ENCODE assay signal across 24 cellular contexts in the genomic region with DNA sequence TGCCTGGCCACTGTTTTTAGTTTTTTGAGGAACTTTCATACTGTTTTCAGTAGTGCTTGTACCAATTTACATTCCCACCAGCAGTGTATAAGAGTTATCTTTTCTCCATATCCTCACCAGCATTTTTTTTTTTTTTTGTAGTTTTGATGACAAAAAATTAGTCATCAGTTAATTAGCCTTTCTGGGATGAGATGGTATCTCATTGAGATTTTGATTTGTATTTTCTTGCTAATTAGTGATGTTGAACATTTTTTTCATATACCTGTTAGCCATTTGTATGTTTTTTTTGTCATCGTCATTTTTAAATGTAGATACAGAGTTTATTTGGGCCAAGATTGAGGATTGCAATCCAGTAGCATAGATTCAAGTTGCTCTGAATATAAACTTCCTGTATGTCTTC. TPM values are rescaled to one million over a fixed set of nuclear protein-coding genes. Genes with fewer than 3 reads are reported as not detected.
A peak's percentile ranks its signal among the peaks of the same experiment; 100 is the strongest.
DNase-seq lines count a peak whose midpoint lies in the region; ATAC-seq, FAIRE-seq and TF ChIP-seq lines count a peak whose summit lies in the region.
"Had no signal": no experiment of that assay in that cellular context is flagged by ENCODE, and none has a peak within 500 bp of the region (broad histone marks: within the 10 kb centered on the region; RNA-seq: fewer than 3 reads in every experiment).

No MANE protein-coding gene starts in this region.

- H3K9me3 ChIP-seq in K562 (replicated peaks; ENCODE audit: control insufficient read depth, insufficient read depth, low read depth, low read length) (no peaks in the 10 kb centered on the region), suprapubic skin (no peaks in the 10 kb centered on the region)

- TF ChIP-seq CTCF in HFFc6 (IDR thresholded peaks at IDR 0.05) (no peak), K562 (IDR thresholded peaks at IDR 0.05 in 2 of 3, conservative IDR thresholded peaks at IDR 0.05 in 1 of 3; ENCODE audit: insufficient read depth in 2 of 3, low read depth in 1 of 3, low read length in 3 of 3) (no peak), suprapubic skin (IDR thresholded peaks at IDR 0.05) (no peak)

- no peak for DNase-seq in activated naive CD4-positive, alpha-beta T cell treated with anti-CD3 and anti-CD28 coated beads for 36 hours
- DNase-seq in activated naive CD4-positive, alpha-beta T cell treated with anti-CD3 and anti-CD28 coated beads, Interleukin-2, amount 10 ng/mL, durations not matched to agents 7 days and 5 days: no peak
- DNase-seq in EH (ENCODE audit: low read depth): peak; percentile 27
- DNase-seq in HFFc6: no peak
- DNase-seq in K562 (ENCODE audit: extremely low read depth in 1 of 4, low spot score in 3 of 4): no peak
- no peak for DNase-seq in suprapubic skin (ENCODE audit: low spot score in 2 of 2)
- DNase-seq in HTR-8/SVneo (ENCODE audit: insufficient read length, low spot score): no peak
- no peak for DNase-seq in A172 (ENCODE audit: low spot score)
- DNase-seq: 8988T; AML-193; Caco-2; Calu3; CD4-positive, alpha-beta T cell; CD8-positive, alpha-beta T cell; DMS79 treated with DMSO at 0.1 percent for 48 hours; EL; GDM1 had no signal

- H3K27me3 ChIP-seq in K562 (ENCODE audit: control insufficient read depth in 2 of 2, insufficient read depth in 2 of 2, low read length in 2 of 2): no peaks in the 10 kb centered on the region
- H3K27me3 ChIP-seq in suprapubic skin: no peaks in the 10 kb centered on the region
- H3K27me3 ChIP-seq: BLaER1 treated with 17β-estradiol and CSF1 and Interleukin-3, amounts not matched to agents 10 nM and 100 nM had no signal

- H3K27ac ChIP-seq in K562 (ENCODE audit: extremely low read depth, low read depth, low read length) (no peak overlapping the region), suprapubic skin (no peak overlapping the region)
- H3K27ac ChIP-seq: A549; BLaER1 treated with 17β-estradiol and CSF1 and Interleukin-3, amounts not matched to agents 10 nM and 100 nM; C4-2B had no signal

- peaks cover 74% of the 10 kb centered on the region for H3K36me3 Mint-ChIP-seq in activated naive CD4-positive, alpha-beta T cell treated with anti-CD3 and anti-CD28 coated beads for 36 hours (ENCODE audit: low read depth)
- peaks cover 73% of the 10 kb centered on the region for H3K36me3 Mint-ChIP-seq in activated naive CD4-positive, alpha-beta T cell treated with anti-CD3 and anti-CD28 coated beads, Interleukin-2, amount 10 ng/mL, durations not matched to agents 7 days and 5 days
- H3K36me3 Mint-ChIP-seq in HFFc6 (ENCODE audit: low read depth): peaks cover 60% of the 10 kb centered on the region

- TF ChIP-seq POLR2A in K562 (conservative IDR thresholded peaks at IDR 0.05): no peak
- no peak for TF ChIP-seq POLR2A in suprapubic skin (IDR thresholded peaks at IDR 0.05)

- H3K4me3 ChIP-seq in K562 (no peak overlapping the region), suprapubic skin (no peak overlapping the region)
- H3K4me3 ChIP-seq: A549; BLaER1 treated with 17β-estradiol and CSF1 and Interleukin-3, amounts not matched to agents 10 nM and 100 nM had no signal

- ATAC-seq in K562: no peak
- ATAC-seq: A549; CD8-positive, alpha-beta T cell had no signal

- no peak overlapping the region for H3K4me2 ChIP-seq in K562 (ENCODE audit: insufficient read depth, low read length)
- H3K4me2 ChIP-seq: A549; BLaER1 treated with 17β-estradiol and CSF1 and Interleukin-3, amounts not matched to agents 10 nM and 100 nM had no signal

- TF ChIP-seq EP300 in K562 (IDR thresholded peaks at IDR 0.05; ENCODE audit: low read length): no peak
- TF ChIP-seq EP300 in suprapubic skin (IDR thresholded peaks at IDR 0.05): no peak

- peaks cover 49% of the 10 kb centered on the region for H3K9me3 Mint-ChIP-seq in activated naive CD4-positive, alpha-beta T cell treated with anti-CD3 and anti-CD28 coated beads for 36 hours
- peaks cover 44% of the 10 kb centered on the region for H3K9me3 Mint-ChIP-seq in activated naive CD4-positive, alpha-beta T cell treated with anti-CD3 and anti-CD28 coated beads, Interleukin-2, amount 10 ng/mL, durations not matched to agents 7 days and 5 days
- peaks cover 20% of the 10 kb centered on the region for H3K9me3 Mint-ChIP-seq in HFFc6

- no TSS peak for BruUV-seq in K562 (replicated peaks; lab: Mats Ljungman, UMichigan)

- peak overlapping the region; percentile 30 for H3K27ac Mint-ChIP-seq in activated naive CD4-positive, alpha-beta T cell treated with anti-CD3 and anti-CD28 coated beads for 36 hours
- no peak overlapping the region for H3K27ac Mint-ChIP-seq in activated naive CD4-positive, alpha-beta T cell treated with anti-CD3 and anti-CD28 coated beads, Interleukin-2, amount 10 ng/mL, durations not matched to agents 7 days and 5 days
- peak overlapping the region; percentile 22; the same call in 1 of the 2 replicates for H3K27ac Mint-ChIP-seq in HFFc6
- H3K27ac Mint-ChIP-seq: B cell; CD4-positive, alpha-beta T cell; CD8-positive, alpha-beta T cell had no signal

- no peaks in the 10 kb centered on the region for H3K27me3 Mint-ChIP-seq in activated naive CD4-positive, alpha-beta T cell treated with anti-CD3 and anti-CD28 coated beads for 36 hours (ENCODE audit: low read depth)
- H3K27me3 Mint-ChIP-seq in activated naive CD4-positive, alpha-beta T cell treated with anti-CD3 and anti-CD28 coated beads, Interleukin-2, amount 10 ng/mL, durations not matched to agents 7 days and 5 days: no peaks in the 10 kb centered on the region
- H3K27me3 Mint-ChIP-seq in HFFc6 (ENCODE audit: insufficient read depth): peaks cover under 1% of the 10 kb centered on the region
- H3K27me3 Mint-ChIP-seq: B cell; CD4-positive, alpha-beta T cell had no signal

- peaks cover 49% of the 10 kb centered on the region for H3K4me1 Mint-ChIP-seq in activated naive CD4-positive, alpha-beta T cell treated with anti-CD3 and anti-CD28 coated beads for 36 hours (ENCODE audit: low read depth)
- peaks cover 2% of the 10 kb centered on the region for H3K4me1 Mint-ChIP-seq in activated naive CD4-positive, alpha-beta T cell treated with anti-CD3 and anti-CD28 coated beads, Interleukin-2, amount 10 ng/mL, durations not matched to agents 7 days and 5 days
- peaks cover 12% of the 10 kb centered on the region for H3K4me1 Mint-ChIP-seq in HFFc6 (ENCODE audit: low read depth)

- CTCF ChIA-PET in activated naive CD4-positive, alpha-beta T cell treated with anti-CD3 and anti-CD28 coated beads for 36 hours (lab: Charles Lee): no interaction called here
- CTCF ChIA-PET in activated naive CD4-positive, alpha-beta T cell treated with anti-CD3 and anti-CD28 coated beads, Interleukin-2, amount 10 ng/mL, durations not matched to agents 7 days and 5 days (lab: Charles Lee): no interaction called here
- CTCF ChIA-PET in K562 (lab: Yijun Ruan, JAX; ENCODE audit: low intra/inter-chr PET ratio): no interaction called here

- H3K9ac ChIP-seq in K562 (ENCODE audit: insufficient read depth in 1 of 2, low read depth in 2 of 2, low read length in 2 of 2): no peak overlapping the region
- H3K9ac ChIP-seq: BLaER1 treated with 17β-estradiol and CSF1 and Interleukin-3, amounts not matched to agents 10 nM and 100 nM had no signal

- no peak for TF ChIP-seq RAD21 in K562 (CRISPR knock-in tag; conservative IDR thresholded peaks at IDR 0.05 in 1 of 2, IDR thresholded peaks at IDR 0.05 in 1 of 2)

- no peaks in the 10 kb centered on the region for H3K4me1 ChIP-seq in K562 (replicated peaks in 1 of 2; ENCODE audit: control insufficient read depth in 2 of 2, insufficient read depth in 2 of 2, low read length in 2 of 2)
- H3K4me1 ChIP-seq in suprapubic skin: no peaks in the 10 kb centered on the region
- H3K4me1 ChIP-seq: A549; BLaER1 treated with 17β-estradiol and CSF1 and Interleukin-3, amounts not matched to agents 10 nM and 100 nM; Caco-2 had no signal

- FAIRE-seq in K562 (lab: Jason Lieb, UNC) (no peak), HTR-8/SVneo (lab: Jason Lieb, UNC) (no peak)
- FAIRE-seq: A549, D721Med, GM12891, GM19239 had no signal

- H2AFZ ChIP-seq in K562 (ENCODE audit: low read depth, low read length): no peak overlapping the region

- intact Hi-C loops in activated naive CD4-positive, alpha-beta T cell treated with anti-CD3 and anti-CD28 coated beads for 36 hours (cut with micrococcal nuclease): no loop called here
- intact Hi-C loops in K562 (cut with micrococcal nuclease): no loop called here

- H3K4me3 Mint-ChIP-seq in activated naive CD4-positive, alpha-beta T cell treated with anti-CD3 and anti-CD28 coated beads for 36 hours: no peak overlapping the region
- H3K4me3 Mint-ChIP-seq in activated naive CD4-positive, alpha-beta T cell treated with anti-CD3 and anti-CD28 coated beads, Interleukin-2, amount 10 ng/mL, durations not matched to agents 7 days and 5 days: no peak overlapping the region
- no peak overlapping the region for H3K4me3 Mint-ChIP-seq in HFFc6
- H3K4me3 Mint-ChIP-seq: B cell; CD4-positive, alpha-beta T cell; CD8-positive, alpha-beta T cell had no signal

- no peaks in the 10 kb centered on the region for H3K9me1 ChIP-seq in K562 (ENCODE audit: control insufficient read depth, insufficient read depth, low read length)

- in situ Hi-C loops in K562 (cut with MboI): no loop called here

- WGBS in K562 (ENCODE audit: insufficient coverage, low coverage, missing lambda C conversion rate): 100% methylated on average over 1 of the region's 1 CpG
- WGBS in suprapubic skin: 88% methylated on average over 1 of the region's 1 CpG

- H4K20me1 ChIP-seq in K562 (replicated peaks; ENCODE audit: control insufficient read depth, insufficient read depth, low read length): no peaks in the 10 kb centered on the region

- POLR2A ChIA-PET in K562 (lab: Yijun Ruan, JAX): interaction anchor here (0.9 to 1.4 kb wide), 2 partner anchors 9 to 15 kb away, joined by 3 read pairs; no protein-coding TSS in a partner anchor

- H3K36me3 ChIP-seq in K562 (ENCODE audit: control insufficient read depth, insufficient read depth, low read length): peaks cover 11% of the 10 kb centered on the region
- peaks cover 12% of the 10 kb centered on the region for H3K36me3 ChIP-seq in suprapubic skin

- peaks cover 70% of the 10 kb centered on the region for H3K79me2 ChIP-seq in K562 (ENCODE audit: control insufficient read depth, insufficient read depth, low read length)

RNA-seq across cellular contexts. Expression of a gene that starts 19.3 kb away (rescaled TPM):
- total RNA-seq in activated naive CD4-positive, alpha-beta T cell treated with anti-CD3 and anti-CD28 coated beads for 36 hours: 10 to 100 TPM; 90.3 to 94.2 TPM
- 10 to 100 TPM; 27.3 to 39.1 (median 32.9) TPM for total RNA-seq in HFFc6 (2021; fragmentation: NEBNext Ultra II Directional; extraction: Animal tissue kit (Norgen Biotek cat#: 25700))
- total RNA-seq in K562 (2011; cell fraction: chromatin; rRNA removed; ENCODE audit: low replicate concordance): 16.1 and 86.7 TPM in 2 replicates
- total RNA-seq in K562 (2011; cell fraction: nucleolus; rRNA removed): 7.0 and 11.6 TPM in 2 replicates
- 30.6 and 51.6 TPM in 2 replicates for total RNA-seq in K562 (2011; cell fraction: nucleoplasm; rRNA removed)
- total RNA-seq in K562 (2014; rRNA removed) (13.5 and 14.9 TPM in 2 replicates), K562 (2014; rRNA removed; fragmentation: Illumina TruSeq; extraction: Trizol) (24.8 and 33.7 TPM in 2 replicates), K562 (2015; rRNA removed; fragmentation: Illumina TruSeq; extraction: Trizol) (18.4 and 20.5 TPM in 2 replicates), K562 (2021) (30.8 and 31.3 TPM in 2 replicates), suprapubic skin (10 to 100 TPM; 25.1 to 67.4 (median 34.2) TPM)
- polyA plus RNA-seq in K562 (2011; rRNA removed) (44.4 and 52.0 TPM in 2 replicates), K562 (2014; fragmentation: Illumina TruSeq; extraction: Trizol) (38.3 and 38.4 TPM in 2 replicates), K562 (2014; fragmentation: Nextera tagmentation; extraction: Ambion mirVana) (10 to 100 TPM; 31.3 to 32.5 TPM), K562 (2014; rRNA removed) (31.3 and 34.1 TPM in 2 replicates)
- polyA plus RNA-seq in K562 (2011; cell fraction: cytosol; rRNA removed): 5.7 and 13.2 TPM in 2 replicates
- polyA plus RNA-seq in K562 (2011; cell fraction: nucleus; rRNA removed): 24.0 and 45.1 TPM in 2 replicates
- 30.2 and 31.5 TPM in 2 replicates for polyA plus RNA-seq in K562 (2012)
- polyA minus RNA-seq in K562 (2011; rRNA and poly(A)+ RNA removed): 61.2 and 76.5 TPM in 2 replicates
- 13.4 and 18.0 TPM in 2 replicates for polyA minus RNA-seq in K562 (2011; cell fraction: cytosol; rRNA and poly(A)+ RNA removed)
- 28.1 and 60.3 TPM in 2 replicates for polyA minus RNA-seq in K562 (2011; cell fraction: nucleus; rRNA and poly(A)+ RNA removed)
- total RNA-seq in A172 (2014; rRNA removed; shearing (Covaris generic)): 10.3 and 18.4 TPM in 2 replicates
